29 cellular contexts compared by ENCODE assay signal in genomic region chr5:109006129-109006528, GRCh38.
"Had no signal": no experiment of that assay in that cellular context is flagged by ENCODE, and none has a peak within 500 bp of the region (broad histone marks: within the 10 kb centered on the region; RNA-seq: fewer than 3 reads in every experiment).

No MANE protein-coding gene starts in this region.

- H2AFZ ChIP-seq: hepatocyte had no signal

- H3K27ac ChIP-seq: dorsolateral prefrontal cortex, gastroesophageal sphincter, heart left ventricle, hepatocyte, left lung, ovary, psoas muscle, sigmoid colon, stomach, testis, tibial artery had no signal

- H3K27me3 Mint-ChIP-seq: naive thymus-derived CD8-positive, alpha-beta T cell; type B pancreatic cell had no signal

- H3K27me3 ChIP-seq: dorsolateral prefrontal cortex, gastroesophageal sphincter, heart left ventricle, hepatocyte, left lung, ovary, sigmoid colon, stomach, testis, tibial artery had no signal

- H3K9me3 ChIP-seq: gastroesophageal sphincter, heart left ventricle, left lung, ovary, psoas muscle, sigmoid colon, stomach, testis, tibial artery had no signal

- H3K4me1 ChIP-seq: gastroesophageal sphincter, heart left ventricle, left lung, psoas muscle, sigmoid colon, stomach, testis, tibial artery had no signal

- H3K36me3 ChIP-seq: gastroesophageal sphincter, heart left ventricle, left lung, ovary, sigmoid colon had no signal

- H3K4me1 Mint-ChIP-seq: stimulated activated effector memory CD8-positive, alpha-beta T cell treated with anti-CD3 and anti-CD28 coated beads, Interleukin-12 subunit alpha, Interleukin-12 subunit beta, amount 100 ng/mL, for 72 hours had no signal

- FAIRE-seq: colon, islet of Langerhans had no signal

- DNase-seq: dorsolateral prefrontal cortex; effector CD4-positive, alpha-beta T cell; foreskin fibroblast; heart left ventricle; left cardiac atrium; left lung; mesenchymal stem cell; midbrain; naive thymus-derived CD8-positive, alpha-beta T cell; nephron progenitor cell; nucleus accumbens; ovary; posterior cingulate gyrus; psoas muscle; right cardiac atrium; sigmoid colon; stimulated activated CD4-positive, alpha-beta T cell treated with anti-CD3 and anti-CD28 coated beads, Interleukin-2, amount 100 ng/mL, for 24 hours; stimulated activated CD4-positive, alpha-beta T cell treated with anti-CD3 and anti-CD28 coated beads, Interleukin-4, amount 100 ng/mL, for 24 hours; stimulated activated naive CD4-positive, alpha-beta T cell treated with Interleukin-2 at 50 U/mL for 16 hours; stomach; testis; tibial artery had no signal

- H3K36me3 Mint-ChIP-seq: stimulated activated effector memory CD8-positive, alpha-beta T cell treated with anti-CD3 and anti-CD28 coated beads, Interleukin-12 subunit alpha, Interleukin-12 subunit beta, amount 100 ng/mL, for 72 hours had no signal

- ATAC-seq: esophagus mucosa; gastroesophageal sphincter; heart left ventricle; left cardiac atrium; left lung; naive thymus-derived CD8-positive, alpha-beta T cell; psoas muscle; right cardiac atrium; stimulated activated effector memory CD8-positive, alpha-beta T cell treated with anti-CD3 and anti-CD28 coated beads, Interleukin-12 subunit alpha, Interleukin-12 subunit beta, amount 100 ng/mL, for 72 hours had no signal

- H3K79me2 ChIP-seq: hepatocyte had no signal

- H3K27ac Mint-ChIP-seq: naive thymus-derived CD8-positive, alpha-beta T cell; nephron progenitor cell; stimulated activated effector memory CD8-positive, alpha-beta T cell treated with anti-CD3 and anti-CD28 coated beads, Interleukin-12 subunit alpha, Interleukin-12 subunit beta, amount 100 ng/mL, for 72 hours; type B pancreatic cell had no signal

- H3K4me3 Mint-ChIP-seq: naive thymus-derived CD8-positive, alpha-beta T cell; nephron progenitor cell; stimulated activated effector memory CD8-positive, alpha-beta T cell treated with anti-CD3 and anti-CD28 coated beads, Interleukin-12 subunit alpha, Interleukin-12 subunit beta, amount 100 ng/mL, for 72 hours; type B pancreatic cell had no signal

- H3K4me3 ChIP-seq: dorsolateral prefrontal cortex, gastroesophageal sphincter, heart left ventricle, hepatocyte, left lung, ovary, psoas muscle, sigmoid colon, stomach, testis, tibial artery had no signal

- H3K9me3 Mint-ChIP-seq: stimulated activated effector memory CD8-positive, alpha-beta T cell treated with anti-CD3 and anti-CD28 coated beads, Interleukin-12 subunit alpha, Interleukin-12 subunit beta, amount 100 ng/mL, for 72 hours; type B pancreatic cell had no signal

- H3K4me2 ChIP-seq: hepatocyte had no signal
